Comparison of ENCODE assay signal across 1 cellular context in the genomic region with DNA sequence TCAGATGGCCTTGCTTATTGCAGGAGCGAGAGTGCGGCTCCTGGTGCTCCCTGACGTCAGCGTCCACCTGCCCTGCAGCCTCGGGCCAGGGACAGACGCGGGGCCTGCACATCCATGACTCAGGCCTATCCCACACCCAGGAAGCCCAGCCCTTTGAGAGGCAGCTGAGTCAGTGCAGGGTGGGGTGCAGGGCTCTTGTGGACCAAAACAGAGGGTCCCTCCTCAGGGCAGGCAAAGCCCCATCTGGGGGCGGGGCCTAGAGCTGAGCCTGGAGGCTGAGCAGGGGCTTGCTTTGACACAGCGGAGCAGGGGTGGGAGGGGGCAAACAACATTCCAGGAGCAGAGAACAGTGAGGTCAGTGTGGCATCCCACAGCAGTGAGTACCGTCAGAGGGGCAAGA.
TF ChIP-seq lines count a peak whose summit lies in the region.

No MANE protein-coding gene starts in this region.

TF ChIP-seq in GM23338, 12 proteins besides CTCF, POLR2A, EP300 and RAD21 (continued from another document):
- TF ChIP-seq, protein P1, sequence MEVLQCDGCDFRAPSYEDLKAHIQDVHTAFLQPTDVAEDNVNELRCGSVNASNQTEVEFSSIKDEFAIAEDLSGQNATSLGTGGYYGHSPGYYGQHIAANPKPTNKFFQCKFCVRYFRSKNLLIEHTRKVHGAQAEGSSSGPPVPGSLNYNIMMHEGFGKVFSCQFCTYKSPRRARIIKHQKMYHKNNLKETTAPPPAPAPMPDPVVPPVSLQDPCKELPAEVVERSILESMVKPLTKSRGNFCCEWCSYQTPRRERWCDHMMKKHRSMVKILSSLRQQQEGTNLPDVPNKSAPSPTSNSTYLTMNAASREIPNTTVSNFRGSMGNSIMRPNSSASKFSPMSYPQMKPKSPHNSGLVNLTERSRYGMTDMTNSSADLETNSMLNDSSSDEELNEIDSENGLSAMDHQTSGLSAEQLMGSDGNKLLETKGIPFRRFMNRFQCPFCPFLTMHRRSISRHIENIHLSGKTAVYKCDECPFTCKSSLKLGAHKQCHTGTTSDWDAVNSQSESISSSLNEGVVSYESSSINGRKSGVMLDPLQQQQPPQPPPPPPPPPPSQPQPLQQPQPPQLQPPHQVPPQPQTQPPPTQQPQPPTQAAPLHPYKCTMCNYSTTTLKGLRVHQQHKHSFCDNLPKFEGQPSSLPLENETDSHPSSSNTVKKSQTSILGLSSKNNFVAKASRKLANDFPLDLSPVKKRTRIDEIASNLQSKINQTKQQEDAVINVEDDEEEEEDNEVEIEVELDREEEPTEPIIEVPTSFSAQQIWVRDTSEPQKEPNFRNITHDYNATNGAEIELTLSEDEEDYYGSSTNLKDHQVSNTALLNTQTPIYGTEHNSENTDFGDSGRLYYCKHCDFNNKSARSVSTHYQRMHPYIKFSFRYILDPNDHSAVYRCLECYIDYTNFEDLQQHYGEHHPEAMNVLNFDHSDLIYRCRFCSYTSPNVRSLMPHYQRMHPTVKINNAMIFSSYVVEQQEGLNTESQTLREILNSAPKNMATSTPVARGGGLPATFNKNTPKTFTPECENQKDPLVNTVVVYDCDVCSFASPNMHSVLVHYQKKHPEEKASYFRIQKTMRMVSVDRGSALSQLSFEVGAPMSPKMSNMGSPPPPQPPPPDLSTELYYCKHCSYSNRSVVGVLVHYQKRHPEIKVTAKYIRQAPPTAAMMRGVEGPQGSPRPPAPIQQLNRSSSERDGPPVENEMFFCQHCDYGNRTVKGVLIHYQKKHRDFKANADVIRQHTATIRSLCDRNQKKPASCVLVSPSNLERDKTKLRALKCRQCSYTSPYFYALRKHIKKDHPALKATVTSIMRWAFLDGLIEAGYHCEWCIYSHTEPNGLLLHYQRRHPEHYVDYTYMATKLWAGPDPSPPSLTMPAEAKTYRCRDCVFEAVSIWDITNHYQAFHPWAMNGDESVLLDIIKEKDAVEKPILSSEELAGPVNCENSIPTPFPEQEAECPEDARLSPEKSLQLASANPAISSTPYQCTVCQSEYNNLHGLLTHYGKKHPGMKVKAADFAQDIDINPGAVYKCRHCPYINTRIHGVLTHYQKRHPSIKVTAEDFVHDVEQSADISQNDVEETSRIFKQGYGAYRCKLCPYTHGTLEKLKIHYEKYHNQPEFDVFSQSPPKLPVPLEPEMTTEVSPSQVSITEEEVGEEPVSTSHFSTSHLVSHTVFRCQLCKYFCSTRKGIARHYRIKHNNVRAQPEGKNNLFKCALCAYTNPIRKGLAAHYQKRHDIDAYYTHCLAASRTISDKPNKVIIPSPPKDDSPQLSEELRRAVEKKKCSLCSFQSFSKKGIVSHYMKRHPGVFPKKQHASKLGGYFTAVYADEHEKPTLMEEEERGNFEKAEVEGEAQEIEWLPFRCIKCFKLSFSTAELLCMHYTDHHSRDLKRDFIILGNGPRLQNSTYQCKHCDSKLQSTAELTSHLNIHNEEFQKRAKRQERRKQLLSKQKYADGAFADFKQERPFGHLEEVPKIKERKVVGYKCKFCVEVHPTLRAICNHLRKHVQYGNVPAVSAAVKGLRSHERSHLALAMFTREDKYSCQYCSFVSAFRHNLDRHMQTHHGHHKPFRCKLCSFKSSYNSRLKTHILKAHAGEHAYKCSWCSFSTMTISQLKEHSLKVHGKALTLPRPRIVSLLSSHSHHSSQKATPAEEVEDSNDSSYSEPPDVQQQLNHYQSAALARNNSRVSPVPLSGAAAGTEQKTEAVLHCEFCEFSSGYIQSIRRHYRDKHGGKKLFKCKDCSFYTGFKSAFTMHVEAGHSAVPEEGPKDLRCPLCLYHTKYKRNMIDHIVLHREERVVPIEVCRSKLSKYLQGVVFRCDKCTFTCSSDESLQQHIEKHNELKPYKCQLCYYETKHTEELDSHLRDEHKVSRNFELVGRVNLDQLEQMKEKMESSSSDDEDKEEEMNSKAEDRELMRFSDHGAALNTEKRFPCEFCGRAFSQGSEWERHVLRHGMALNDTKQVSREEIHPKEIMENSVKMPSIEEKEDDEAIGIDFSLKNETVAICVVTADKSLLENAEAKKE (CRISPR knock-in tag; IDR thresholded peaks at IDR 0.05) = no peak
- no peak for TF ChIP-seq JUNB (IDR thresholded peaks at IDR 0.05; ENCODE audit: unreplicated experiment)
